ENCODE assay signal across 10 cellular contexts in the genomic region with DNA sequence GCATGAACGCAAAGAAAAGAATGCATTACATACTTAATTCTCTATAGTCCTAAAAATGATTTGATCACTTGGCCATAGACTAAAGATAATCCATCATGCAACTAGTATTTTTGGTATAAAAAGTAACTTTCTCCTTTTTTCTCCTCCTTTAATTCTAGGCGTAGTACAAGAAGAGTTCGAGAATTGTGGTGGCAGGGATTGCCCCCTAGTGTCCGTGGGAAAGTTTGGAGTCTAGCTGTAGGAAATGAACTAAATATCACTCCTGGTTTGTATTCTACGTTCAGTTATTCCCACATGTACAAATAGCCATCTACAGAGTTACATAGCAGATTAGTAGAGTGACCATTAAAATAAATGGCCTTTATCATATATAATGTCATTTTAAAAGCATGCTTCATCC. TPM values are rescaled to one million over a fixed set of nuclear protein-coding genes. Genes with fewer than 3 reads are reported as not detected.
DNase-seq lines count a peak whose midpoint lies in the region; ATAC-seq and TF ChIP-seq lines count a peak whose summit lies in the region.
"Had no signal": no experiment of that assay in that cellular context is flagged by ENCODE, and none has a peak within 500 bp of the region (broad histone marks: within the 10 kb centered on the region; RNA-seq: fewer than 3 reads in every experiment).

No MANE protein-coding gene starts in this region.

- H3K9me3 Mint-ChIP-seq in activated CD4-positive, alpha-beta memory T cell treated with anti-CD3 and anti-CD28 coated beads, Interleukin-2, amount 10 ng/mL, durations not matched to agents 7 days and 5 days: no peaks in the 10 kb centered on the region

- no peak overlapping the region for H3K4me3 Mint-ChIP-seq in activated CD4-positive, alpha-beta memory T cell treated with anti-CD3 and anti-CD28 coated beads, Interleukin-2, amount 10 ng/mL, durations not matched to agents 7 days and 5 days
- H3K4me3 Mint-ChIP-seq: CD14-positive monocyte had no signal

- CTCF ChIA-PET in PC-9 (lab: Charles Lee): no interaction called here
- CTCF ChIA-PET in activated CD4-positive, alpha-beta memory T cell treated with anti-CD3 and anti-CD28 coated beads, Interleukin-2, amount 10 ng/mL, durations not matched to agents 7 days and 5 days (lab: Charles Lee): no interaction called here

- no peaks in the 10 kb centered on the region for H3K27me3 ChIP-seq in cardiac muscle cell
- H3K27me3 ChIP-seq in PC-9 (ENCODE audit: insufficient read depth, low read depth): no peaks in the 10 kb centered on the region
- no peaks in the 10 kb centered on the region for H3K27me3 ChIP-seq in upper lobe of right lung

- no peaks in the 10 kb centered on the region for H4K20me1 ChIP-seq in PC-9 (ENCODE audit: insufficient read depth)

- H3F3A ChIP-seq in PC-9 (ENCODE audit: insufficient read depth, low read depth): no peaks in the 10 kb centered on the region; the same call in 1 of the 2 replicates

- intact Hi-C loops in Right ventricle myocardium inferior (cut with DNase I) (no loop called here), PC-9 (cut with micrococcal nuclease; ENCODE audit: unreplicated experiment) (no loop called here), upper lobe of right lung (cut with DNase I) (no loop called here)

- H3K4me1 Mint-ChIP-seq in activated CD4-positive, alpha-beta memory T cell treated with anti-CD3 and anti-CD28 coated beads, Interleukin-2, amount 10 ng/mL, durations not matched to agents 7 days and 5 days: peaks cover 3% of the 10 kb centered on the region

- H3K9me2 ChIP-seq in PC-9 (ENCODE audit: insufficient read depth): no peaks in the 10 kb centered on the region

- TF ChIP-seq CTCF in cardiac muscle cell (IDR thresholded peaks at IDR 0.05; ENCODE audit: low read depth, low read length): peak; percentile 55
- peak; percentile 33; the same call in 1 of the 2 replicates for TF ChIP-seq CTCF in PC-9 (conservative IDR thresholded peaks at IDR 0.05)
- peak; percentile 50 for TF ChIP-seq CTCF in fibroblast of mammary gland (conservative IDR thresholded peaks at IDR 0.05; ENCODE audit: control insufficient read depth, insufficient read depth, low read depth, low read length)
- TF ChIP-seq CTCF in upper lobe of right lung (IDR thresholded peaks at IDR 0.05): peak; percentile 22

- no peak overlapping the region for H3K27ac Mint-ChIP-seq in activated CD4-positive, alpha-beta memory T cell treated with anti-CD3 and anti-CD28 coated beads, Interleukin-2, amount 10 ng/mL, durations not matched to agents 7 days and 5 days
- H3K27ac Mint-ChIP-seq: CD14-positive monocyte had no signal

- H3K9me3 ChIP-seq in cardiac muscle cell (ENCODE audit: low read depth) (no peaks in the 10 kb centered on the region), PC-9 (ENCODE audit: insufficient read depth, low read depth) (no peaks in the 10 kb centered on the region), upper lobe of right lung (no peaks in the 10 kb centered on the region)

- H3K27me3 Mint-ChIP-seq in activated CD4-positive, alpha-beta memory T cell treated with anti-CD3 and anti-CD28 coated beads, Interleukin-2, amount 10 ng/mL, durations not matched to agents 7 days and 5 days: no peaks in the 10 kb centered on the region

- no peaks in the 10 kb centered on the region for H3K36me3 Mint-ChIP-seq in activated CD4-positive, alpha-beta memory T cell treated with anti-CD3 and anti-CD28 coated beads, Interleukin-2, amount 10 ng/mL, durations not matched to agents 7 days and 5 days (ENCODE audit: low read depth)

- H3K4me1 ChIP-seq in cardiac muscle cell (ENCODE audit: low read depth) (no peaks in the 10 kb centered on the region), PC-9 (replicated peaks; ENCODE audit: insufficient read depth) (no peaks in the 10 kb centered on the region), upper lobe of right lung (no peaks in the 10 kb centered on the region)

- no peaks in the 10 kb centered on the region for H3K79me2 ChIP-seq in PC-9 (ENCODE audit: low read depth)

- ATAC-seq in Right ventricle myocardium inferior (no peak), upper lobe of right lung (no peak), HG02840 (IDR thresholded peaks at IDR 0.05; ENCODE audit: low FRiP score, unreplicated experiment) (no peak), HG03565 (IDR thresholded peaks at IDR 0.05; ENCODE audit: unreplicated experiment) (no peak)

- no peak overlapping the region for H3K27ac ChIP-seq in cardiac muscle cell
- no peak overlapping the region for H3K27ac ChIP-seq in PC-9
- H3K27ac ChIP-seq in upper lobe of right lung: no peak overlapping the region
- H3K27ac ChIP-seq: HL-60 had no signal

- no peak overlapping the region for H3K4me3 ChIP-seq in cardiac muscle cell
- H3K4me3 ChIP-seq in PC-9: no peak overlapping the region
- H3K4me3 ChIP-seq in fibroblast of mammary gland (ENCODE audit: control insufficient read depth, low read depth, low read length): no peak overlapping the region
- H3K4me3 ChIP-seq in upper lobe of right lung: no peak overlapping the region

- BruUV-seq in PC-9 (replicated peaks; lab: Mats Ljungman, UMichigan): no TSS peak

- H2AFZ ChIP-seq in PC-9: no peak overlapping the region

- no peaks in the 10 kb centered on the region for H3K36me3 ChIP-seq in cardiac muscle cell
- no peaks in the 10 kb centered on the region for H3K36me3 ChIP-seq in PC-9 (ENCODE audit: low read depth)
- H3K36me3 ChIP-seq in upper lobe of right lung: no peaks in the 10 kb centered on the region

- DNase-seq in cardiac muscle cell (ENCODE audit: low read depth in 1 of 2, low spot score in 1 of 2) (peak in 1 of 2 donors; percentile 22), Right ventricle myocardium inferior (ENCODE audit: missing footprints) (no peak), PC-9 (no peak), fibroblast of mammary gland (ENCODE audit: low read depth) (peak; percentile 12), upper lobe of right lung (no peak)
- DNase-seq in activated CD4-positive, alpha-beta memory T cell treated with anti-CD3 and anti-CD28 coated beads, Interleukin-2, amount 10 ng/mL, durations not matched to agents 7 days and 5 days: no peak

- POLR2A ChIA-PET in PC-9 (lab: Charles Lee; ENCODE audit: unreplicated experiment): no interaction called here
- POLR2A ChIA-PET in activated CD4-positive, alpha-beta memory T cell treated with anti-CD3 and anti-CD28 coated beads, Interleukin-2, amount 10 ng/mL, durations not matched to agents 7 days and 5 days (lab: Charles Lee): no interaction called here

- H3K4me2 ChIP-seq in PC-9: no peak overlapping the region

RNA-seq across cellular contexts. Expression of gene HELLS, which starts 45.5 kb away (rescaled TPM):
- total RNA-seq in cardiac muscle cell (13.0 and 20.6 TPM in 2 replicates), Right ventricle myocardium inferior (2.3 TPM), PC-9 (2021) (50.8 and 64.4 TPM in 2 replicates), upper lobe of right lung (3.3 TPM)
- polyA plus RNA-seq in cardiac muscle cell: 25.3 and 27.8 TPM in 2 replicates
- 100 to 1,000 TPM in 1 of 2 experiments, 10 to 100 TPM in 1; 95.3 to 101 TPM for total RNA-seq in activated CD4-positive, alpha-beta memory T cell treated with anti-CD3 and anti-CD28 coated beads, Interleukin-2, amount 10 ng/mL, durations not matched to agents 7 days and 5 days
